21 cellular contexts compared by ENCODE assay signal in the genomic region with DNA sequence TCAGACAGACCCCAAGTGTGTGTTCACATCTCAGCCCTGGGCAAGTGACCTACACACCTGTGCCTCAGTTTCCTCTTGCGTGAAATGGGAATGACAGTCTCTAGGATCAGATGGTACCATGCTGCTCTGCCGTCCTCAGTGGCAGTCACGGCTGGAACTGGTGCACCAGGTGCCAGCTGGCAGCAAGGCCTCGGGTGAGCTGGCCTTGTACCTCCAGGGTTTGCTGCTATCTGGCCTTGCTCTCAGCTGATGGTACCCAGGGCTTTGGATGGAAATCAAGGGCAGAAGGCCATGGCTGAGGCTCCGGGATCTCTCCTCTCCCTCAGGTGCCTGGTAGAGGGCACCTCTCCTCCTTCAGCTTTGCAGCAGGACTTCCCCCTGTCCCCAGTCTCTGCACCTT. TPM values are rescaled to one million over a fixed set of nuclear protein-coding genes. Genes with fewer than 3 reads are reported as not detected.
A peak's percentile ranks its signal among the peaks of the same experiment; 100 is the strongest.
DNase-seq lines count a peak whose midpoint lies in the region; ATAC-seq and TF ChIP-seq lines count a peak whose summit lies in the region.
"Had no signal": no experiment of that assay in that cellular context is flagged by ENCODE, and none has a peak within 500 bp of the region (broad histone marks: within the 10 kb centered on the region; RNA-seq: fewer than 3 reads in every experiment).

No MANE protein-coding gene starts in this region.

- H3K4me3 ChIP-seq in left ventricle myocardium inferior (no peak overlapping the region), neuronal stem cell (ENCODE audit: low read length in 2 of 2) (no peak overlapping the region)
- H3K4me3 ChIP-seq: A549; BLaER1 treated with 17β-estradiol and CSF1 and Interleukin-3, amounts not matched to agents 10 nM and 100 nM; GM23338 had no signal

- no peak for TF ChIP-seq CTCF in left ventricle myocardium inferior (IDR thresholded peaks at IDR 0.05; ENCODE audit: borderline replicate concordance)

- H3K4me1 ChIP-seq in left ventricle myocardium inferior = peaks cover 23% of the 10 kb centered on the region
- no peaks in the 10 kb centered on the region for H3K4me1 ChIP-seq in neuronal stem cell (ENCODE audit: control insufficient read depth in 2 of 2, insufficient read depth in 1 of 2, low read depth in 1 of 2, low read length in 2 of 2)
- H3K4me1 ChIP-seq: A549; BE2C; BLaER1 treated with 17β-estradiol and CSF1 and Interleukin-3, amounts not matched to agents 10 nM and 100 nM had no signal

- peak; percentile 55 for ATAC-seq in Right ventricle myocardium superior (ENCODE audit: poor library complexity)
- ATAC-seq: A549, GM23338, HCT116 had no signal

- H3K9ac ChIP-seq in neuronal stem cell (ENCODE audit: low read depth, low read length, poor library complexity) = peak overlapping the region; percentile 24
- H3K9ac ChIP-seq: BLaER1 treated with 17β-estradiol and CSF1 and Interleukin-3, amounts not matched to agents 10 nM and 100 nM had no signal

- no peak overlapping the region for H2BK15ac ChIP-seq in neuronal stem cell (ENCODE audit: low read length)

- H2BK12ac ChIP-seq in neuronal stem cell (ENCODE audit: low read length) = no peak overlapping the region

- H3K9me3 ChIP-seq in left ventricle myocardium inferior (replicated peaks) = no peaks in the 10 kb centered on the region
- peaks cover 0 to 4% of the 10 kb centered on the region in 2 donors for H3K9me3 ChIP-seq in neuronal stem cell (replicated peaks in 1 of 2; ENCODE audit: control insufficient read depth in 2 of 2, insufficient read depth in 1 of 2, low read depth in 1 of 2, low read length in 2 of 2)
- H3K9me3 ChIP-seq: A549; BE2C; BLaER1 treated with 17β-estradiol and CSF1 and Interleukin-3, amounts not matched to agents 10 nM and 100 nM had no signal

- H2BK120ac ChIP-seq in neuronal stem cell (ENCODE audit: low read depth, low read length) = no peak overlapping the region

- H4K8ac ChIP-seq in neuronal stem cell (ENCODE audit: low read depth, low read length) = no peak overlapping the region

- no peak overlapping the region for H3K23ac ChIP-seq in neuronal stem cell (ENCODE audit: low read depth, low read length, poor library complexity)

- no peak overlapping the region for H3K14ac ChIP-seq in neuronal stem cell (ENCODE audit: low read length)

- no peak overlapping the region for H3K4me2 ChIP-seq in neuronal stem cell (ENCODE audit: insufficient read depth, low read length, poor library complexity, severe bottlenecking)
- H3K4me2 ChIP-seq: A549; BLaER1 treated with 17β-estradiol and CSF1 and Interleukin-3, amounts not matched to agents 10 nM and 100 nM; GM23338 had no signal

- H3K79me1 ChIP-seq in neuronal stem cell (ENCODE audit: low read depth, low read length) = peaks cover 5% of the 10 kb centered on the region

- H3K27ac ChIP-seq in left ventricle myocardium inferior (replicated peaks) (no peak overlapping the region), neuronal stem cell (replicated peaks; ENCODE audit: low read length) (no peak overlapping the region)
- H3K27ac ChIP-seq: A549; BLaER1 treated with 17β-estradiol and CSF1 and Interleukin-3, amounts not matched to agents 10 nM and 100 nM had no signal

- H2BK5ac ChIP-seq in neuronal stem cell (ENCODE audit: low read length) = no peak overlapping the region

- intact Hi-C loops in Right ventricle myocardium superior (cut with DNase I) = no loop called here
- intact Hi-C loops in cardiac septum (cut with DNase I) = no loop called here
- intact Hi-C loops in left ventricle myocardium inferior (cut with micrococcal nuclease) = no loop called here

- H3K27me3 ChIP-seq in left ventricle myocardium inferior (ENCODE audit: low read depth) (no peaks in the 10 kb centered on the region), neuronal stem cell (ENCODE audit: control insufficient read depth in 3 of 3, insufficient read depth in 3 of 3, low read depth in 1 of 3, low read length in 3 of 3) (no peaks in the 10 kb centered on the region)
- H3K27me3 ChIP-seq: BE2C; BLaER1 treated with 17β-estradiol and CSF1 and Interleukin-3, amounts not matched to agents 10 nM and 100 nM had no signal

- no peak overlapping the region for H4K91ac ChIP-seq in neuronal stem cell (ENCODE audit: low read depth, low read length, poor library complexity)

- H3K18ac ChIP-seq in neuronal stem cell (ENCODE audit: low read length) = no peak overlapping the region

- H3K36me3 ChIP-seq in left ventricle myocardium inferior (peaks cover 53% of the 10 kb centered on the region), neuronal stem cell (replicated peaks in 1 of 2; ENCODE audit: control insufficient read depth in 2 of 2, insufficient read depth in 2 of 2, low read length in 2 of 2) (peaks cover 46 to 87% of the 10 kb centered on the region in 2 donors)

- WGBS in neuronal stem cell (ENCODE audit: extremely low coverage in 2 of 2, insufficient read length in 2 of 2, insufficient replicate concordance in 1 of 2), 2 donors = no CpG with 5 or more reads among the region's 5 CpGs

- H2AFZ ChIP-seq in neuronal stem cell (ENCODE audit: low read length) = no peak overlapping the region
- H2AFZ ChIP-seq: GM23338 had no signal

- no peak overlapping the region for H3K4ac ChIP-seq in neuronal stem cell (ENCODE audit: low read length)

- peak; percentile 71 for DNase-seq in Right ventricle myocardium superior
- DNase-seq in cardiac septum (ENCODE audit: low spot score) = no peak
- DNase-seq in left ventricle myocardium inferior = peak; percentile 55
- no peak for DNase-seq in neuronal stem cell (ENCODE audit: low spot score)
- no peak for DNase-seq in NCI-H510A (lab: John Stamatoyannopoulos, UW)
- no peak for DNase-seq in COR-L47 (lab: John Stamatoyannopoulos, UW)
- DNase-seq: 8988T; ACHN; AML-193; BE2C; Calu3; CD4-positive, alpha-beta T cell; CD8-positive, alpha-beta memory T cell; DMS53; DMS79 treated with DMSO at 0.1 percent for 48 hours; GF-D8; H9 had no signal

- H2AK5ac ChIP-seq in neuronal stem cell (ENCODE audit: low read depth, low read length) = no peak overlapping the region

RNA-seq across cellular contexts. Expression of gene TMEM201, which starts 21.3 kb away (rescaled TPM):
- total RNA-seq in Right ventricle myocardium superior (17.2 TPM), cardiac septum (19.0 TPM), left ventricle myocardium inferior (21.1 TPM)
- 14.4 TPM for polyA plus RNA-seq in neuronal stem cell (2013, experiment 1 of 2)
- polyA plus RNA-seq in neuronal stem cell (2013, experiment 2 of 2) = 13.9 TPM

RNA-seq across cellular contexts. Expression of gene PIK3CD, which starts 41.5 kb away (rescaled TPM):
- total RNA-seq in Right ventricle myocardium superior (3.3 TPM), cardiac septum (3.0 TPM), left ventricle myocardium inferior (2.6 TPM)
- 5.9 TPM for polyA plus RNA-seq in neuronal stem cell (2013, experiment 1 of 2)
- polyA plus RNA-seq in neuronal stem cell (2013, experiment 2 of 2) = 6.2 TPM

Comparison
In these comparisons a context has a peak if more than half of its experiments do, and no peak if none do; other contexts are left out.
1. DNase-seq: peak in Right ventricle myocardium superior (single experiment) and left ventricle myocardium inferior (single experiment); none in cardiac septum (single experiment), neuronal stem cell (single experiment), NCI-H510A (single experiment) and COR-L47 (single experiment).